Comparison of ENCODE assay signal across 8 cellular contexts in genomic region chr22:43388420-43388851, GRCh38. TPM values are rescaled to one million over a fixed set of nuclear protein-coding genes. Genes with fewer than 3 reads are reported as not detected.
DNase-seq lines count a peak whose midpoint lies in the region; ATAC-seq and TF ChIP-seq lines count a peak whose summit lies in the region.

No MANE protein-coding gene starts in this region.

- no peak overlapping the region for H3K4me3 ChIP-seq in heart right ventricle

- H3K9me3 Mint-ChIP-seq in activated naive CD4-positive, alpha-beta T cell treated with anti-CD3 and anti-CD28 coated beads, Interleukin-2, amount 50 U/mL, for 72 hours: no peaks in the 10 kb centered on the region

- no peak overlapping the region for H3K27ac Mint-ChIP-seq in activated naive CD4-positive, alpha-beta T cell treated with anti-CD3 and anti-CD28 coated beads, Interleukin-2, amount 50 U/mL, for 72 hours

- H3K9me3 ChIP-seq in heart right ventricle: peaks cover 0 to 4% (median 0%) of the 10 kb centered on the region in 11 donors

- peaks cover 0 to 50% (median 38%) of the 10 kb centered on the region in 7 donors for H3K27me3 ChIP-seq in heart right ventricle

- no peaks in the 10 kb centered on the region for H3K36me3 Mint-ChIP-seq in activated naive CD4-positive, alpha-beta T cell treated with anti-CD3 and anti-CD28 coated beads, Interleukin-2, amount 50 U/mL, for 72 hours

- H3K27ac ChIP-seq in heart right ventricle: no peak overlapping the region

- 7% methylated on average over 17 of the region's 17 CpGs for WGBS in heart right ventricle, 2 donors

- in situ Hi-C loops in G401 (cut with HindIII; ENCODE audit: low sequenced_read_pairs): no loop called here

- peaks cover 0 to 6% (median 0%) of the 10 kb centered on the region in 9 donors for H3K4me1 ChIP-seq in heart right ventricle

- intact Hi-C loops in heart right ventricle (cut with DNase I): loop anchor here (2.0 to 10.0 kb wide), 13 partner anchors 114 to 1239 kb away; no protein-coding TSS in a partner anchor

- DNase-seq in G401 (ENCODE audit: low spot score): peak; percentile 59
- peak; percentile 40 for DNase-seq in MV-4-11 (lab: John Stamatoyannopoulos, UW)
- peak; percentile 23 to 49 for DNase-seq in SW 1271 (lab: John Stamatoyannopoulos, UW)
- peak; percentile 64 to 85 for DNase-seq in activated naive CD4-positive, alpha-beta T cell treated with anti-CD3 and anti-CD28 coated beads, Interleukin-2, amount 50 U/mL, for 72 hours (ENCODE audit: low spot score in 2 of 2)
- peak; percentile 69 to 82 for DNase-seq in heart right ventricle
- DNase-seq in renal cortical epithelial cell (ENCODE audit: low read depth): peak; percentile 19

- TF ChIP-seq CTCF in heart right ventricle (IDR thresholded peaks at IDR 0.05): peak; percentile 91 to 100 (median 97)

- H3K36me3 ChIP-seq in heart right ventricle: no peaks in the 10 kb centered on the region

- ATAC-seq in activated naive CD4-positive, alpha-beta T cell treated with anti-CD3 and anti-CD28 coated beads, Interleukin-2, amount 50 U/mL, for 72 hours: peak; percentile 73 to 79
- peak; percentile 76 to 83 (median 80) for ATAC-seq in heart right ventricle
- no peak for ATAC-seq in GM21526 (IDR thresholded peaks at IDR 0.05; ENCODE audit: low FRiP score, unreplicated experiment)
- no peak for ATAC-seq in GM18498 (IDR thresholded peaks at IDR 0.05; ENCODE audit: unreplicated experiment)

RNA-seq across cellular contexts. Expression of gene MPPED1, which starts 23.4 kb away (rescaled TPM):
- not detected in 2 replicates for total RNA-seq in G401 (2014; rRNA removed; shearing (Covaris generic))
- not detected for total RNA-seq in activated naive CD4-positive, alpha-beta T cell treated with anti-CD3 and anti-CD28 coated beads, Interleukin-2, amount 50 U/mL, for 72 hours
- total RNA-seq in heart right ventricle (not detected), renal cortical epithelial cell (not detected in 2 replicates)
- polyA plus RNA-seq in heart right ventricle: under 1 TPM in 1 of 2 donors, not detected in 1; 0.01 TPM

RNA-seq across cellular contexts. Expression of gene SCUBE1, which starts 45.3 kb away (rescaled TPM):
- total RNA-seq in G401 (2014; rRNA removed; shearing (Covaris generic)): 10.4 and 28.9 TPM in 2 replicates
- under 1 TPM in 1 of 2 donors, not detected in 1; 0.39 TPM for total RNA-seq in activated naive CD4-positive, alpha-beta T cell treated with anti-CD3 and anti-CD28 coated beads, Interleukin-2, amount 50 U/mL, for 72 hours
- under 1 TPM in 9 of 10 donors, not detected in 1; 0.05 to 0.60 (median 0.23) TPM for total RNA-seq in heart right ventricle
- under 1 TPM; 0.01 to 0.07 TPM for polyA plus RNA-seq in heart right ventricle
- total RNA-seq in renal cortical epithelial cell: 0.10 TPM in 1 of 2 replicates, not detected in the other

Comparison
In these comparisons a context has a peak if more than half of its experiments do, and no peak if none do; other contexts are left out.
1. DNase-seq: peak in every context shown above with its lines; median percentile 76 in heart right ventricle; 74 in activated naive CD4-positive, alpha-beta T cell treated with anti-CD3 and anti-CD28 coated beads, Interleukin-2, amount 50 U/mL, for 72 hours; 59 in G401; 40 in MV-4-11; 36 in SW 1271; 19 in renal cortical epithelial cell.
2. ATAC-seq: peak in activated naive CD4-positive, alpha-beta T cell treated with anti-CD3 and anti-CD28 coated beads, Interleukin-2, amount 50 U/mL, for 72 hours (2 of 2) and heart right ventricle (8 of 8); none in GM21526 (single experiment) and GM18498 (single experiment).